In genomic region chr15:85302271-85302670, GRCh38 we compare ENCODE assay signal across 20 cellular contexts.
"Had no signal": no experiment of that assay in that cellular context is flagged by ENCODE, and none has a peak within 500 bp of the region (broad histone marks: within the 10 kb centered on the region; RNA-seq: fewer than 3 reads in every experiment).

No MANE protein-coding gene starts in this region.

- ATAC-seq: effector memory CD8-positive, alpha-beta T cell; gastroesophageal sphincter; left lobe of liver; natural killer cell had no signal

- H3K36me3 ChIP-seq: esophagus muscularis mucosa, gastroesophageal sphincter, right atrium auricular region, sigmoid colon, stomach, thoracic aorta, transverse colon had no signal

- H3K27me3 Mint-ChIP-seq: dendritic cell treated with granulocyte-macrophage colony-stimulating factor and Interleukin-4, amounts not matched to agents 40 ng/mL and 50 ng/mL, for 4 days; effector memory CD8-positive, alpha-beta T cell had no signal

- H3K36me3 Mint-ChIP-seq: natural killer cell had no signal

- H3K27ac Mint-ChIP-seq: dendritic cell treated with granulocyte-macrophage colony-stimulating factor and Interleukin-4, amounts not matched to agents 40 ng/mL and 50 ng/mL, for 4 days; effector memory CD8-positive, alpha-beta T cell; natural killer cell had no signal

- DNase-seq: effector memory CD8-positive, alpha-beta T cell; glutamatergic neuron; islet precursor cell; mammary epithelial cell; natural killer cell; posterior cingulate gyrus; sigmoid colon; stimulated activated CD4-positive, alpha-beta T cell treated with anti-CD3 and anti-CD28 coated beads, Interleukin-12 subunit alpha, Interleukin-12 subunit beta, amount 100 ng/mL, for 4 hours; stomach; substantia nigra; transverse colon had no signal

- H3K27me3 ChIP-seq: esophagus muscularis mucosa, gastroesophageal sphincter, right atrium auricular region, stomach, transverse colon had no signal

- H3K4me1 ChIP-seq: transverse colon had no signal

- H3K27ac ChIP-seq: epithelial cell of prostate, esophagus muscularis mucosa, gastroesophageal sphincter, right atrium auricular region, sigmoid colon, skin epidermis, stomach, thoracic aorta, transverse colon had no signal

- H3K4me3 ChIP-seq: esophagus muscularis mucosa, gastroesophageal sphincter, right atrium auricular region, sigmoid colon, skin epidermis, stomach, thoracic aorta, transverse colon had no signal

- H3K9me3 ChIP-seq: esophagus muscularis mucosa, gastroesophageal sphincter, right atrium auricular region, sigmoid colon, stomach, thoracic aorta, transverse colon had no signal

- H3K9me3 Mint-ChIP-seq: dendritic cell treated with granulocyte-macrophage colony-stimulating factor and Interleukin-4, amounts not matched to agents 40 ng/mL and 50 ng/mL, for 4 days; effector memory CD8-positive, alpha-beta T cell; natural killer cell; neural crest cell had no signal

- H3K4me3 Mint-ChIP-seq: dendritic cell treated with granulocyte-macrophage colony-stimulating factor and Interleukin-4, amounts not matched to agents 40 ng/mL and 50 ng/mL, for 4 days; effector memory CD8-positive, alpha-beta T cell; natural killer cell; neural crest cell had no signal
